Comparison of ENCODE assay signal across 1 cellular context in the genomic region with DNA sequence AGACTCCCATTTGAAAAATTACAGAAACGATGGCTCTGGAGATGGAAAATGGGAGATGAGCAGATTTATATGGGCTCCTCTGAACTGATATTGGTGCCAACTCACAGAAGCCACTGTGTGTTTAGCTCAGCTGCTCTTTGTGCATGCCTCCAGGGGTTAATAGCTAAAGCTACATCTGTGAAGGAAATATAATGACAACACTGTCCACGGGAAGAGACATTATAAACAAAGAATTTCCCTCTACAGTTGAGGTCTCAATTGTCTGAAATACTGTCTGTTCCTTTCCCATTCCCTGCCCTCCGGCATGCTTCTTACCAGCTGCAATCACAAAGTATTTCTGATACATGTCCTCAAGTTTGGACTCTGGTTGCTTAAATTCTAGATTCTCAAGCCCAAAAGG.
TF ChIP-seq lines count a peak whose summit lies in the region.

No MANE protein-coding gene starts in this region.

TF ChIP-seq in WTC11, 78 proteins besides CTCF, POLR2A, EP300 and RAD21:
- TF ChIP-seq, protein P1, sequence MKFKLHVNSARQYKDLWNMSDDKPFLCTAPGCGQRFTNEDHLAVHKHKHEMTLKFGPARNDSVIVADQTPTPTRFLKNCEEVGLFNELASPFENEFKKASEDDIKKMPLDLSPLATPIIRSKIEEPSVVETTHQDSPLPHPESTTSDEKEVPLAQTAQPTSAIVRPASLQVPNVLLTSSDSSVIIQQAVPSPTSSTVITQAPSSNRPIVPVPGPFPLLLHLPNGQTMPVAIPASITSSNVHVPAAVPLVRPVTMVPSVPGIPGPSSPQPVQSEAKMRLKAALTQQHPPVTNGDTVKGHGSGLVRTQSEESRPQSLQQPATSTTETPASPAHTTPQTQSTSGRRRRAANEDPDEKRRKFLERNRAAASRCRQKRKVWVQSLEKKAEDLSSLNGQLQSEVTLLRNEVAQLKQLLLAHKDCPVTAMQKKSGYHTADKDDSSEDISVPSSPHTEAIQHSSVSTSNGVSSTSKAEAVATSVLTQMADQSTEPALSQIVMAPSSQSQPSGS (CRISPR knock-in tag; IDR thresholded peaks at IDR 0.05; ENCODE audit: borderline replicate concordance, low read depth) = no peak
- TF ChIP-seq ZMAT4 (CRISPR knock-in tag; IDR thresholded peaks at IDR 0.05) = no peak
- TF ChIP-seq E2F5 (CRISPR knock-in tag; IDR thresholded peaks at IDR 0.05) = no peak
- no peak for TF ChIP-seq CBFB (CRISPR knock-in tag; IDR thresholded peaks at IDR 0.05; ENCODE audit: low read depth)
- TF ChIP-seq RORB (CRISPR knock-in tag; IDR thresholded peaks at IDR 0.05) = no peak
- TF ChIP-seq SOX15 (CRISPR knock-in tag; IDR thresholded peaks at IDR 0.05) = no peak
